14 cellular contexts compared by ENCODE assay signal in genomic region chr11:44622721-44623258, GRCh38. TPM values are rescaled to one million over a fixed set of nuclear protein-coding genes. Genes with fewer than 3 reads are reported as not detected.
DNase-seq lines count a peak whose midpoint lies in the region; ATAC-seq and TF ChIP-seq lines count a peak whose summit lies in the region.
"Had no signal": no experiment of that assay in that cellular context is flagged by ENCODE, and none has a peak within 500 bp of the region (broad histone marks: within the 10 kb centered on the region; RNA-seq: fewer than 3 reads in every experiment).

No MANE protein-coding gene starts in this region.

- H3K9me3 ChIP-seq in spleen = peaks cover 0 to 4% (median 0%) of the 10 kb centered on the region in 8 donors
- H3K9me3 ChIP-seq in A673 (ENCODE audit: low read depth, low read length, poor library complexity, severe bottlenecking) = no peaks in the 10 kb centered on the region
- H3K9me3 ChIP-seq: A549, SJSA1 had no signal

- TF ChIP-seq CTCF in spleen (IDR thresholded peaks at IDR 0.05 in 8 of 11, conservative IDR thresholded peaks at IDR 0.05 in 3 of 11) (no peak), A673 (conservative IDR thresholded peaks at IDR 0.05; ENCODE audit: low read depth, low read length) (no peak)

- no peaks in the 10 kb centered on the region for H3K27me3 ChIP-seq in spleen (replicated peaks in 1 of 7)
- no peaks in the 10 kb centered on the region for H3K27me3 ChIP-seq in A673 (replicated peaks; ENCODE audit: insufficient read depth, low read depth, low read length, poor library complexity)
- H3K27me3 ChIP-seq: SJSA1 had no signal

- H3K36me3 Mint-ChIP-seq in activated CD4-positive, alpha-beta T cell treated with anti-CD3 and anti-CD28 coated beads, Interleukin-2, amount 10 ng/mL, durations not matched to agents 7 days and 5 days (ENCODE audit: low read depth) = peaks cover 6% of the 10 kb centered on the region
- no peaks in the 10 kb centered on the region for H3K36me3 Mint-ChIP-seq in immature natural killer cell
- H3K36me3 Mint-ChIP-seq: natural killer cell had no signal

- no peak for ATAC-seq in HG03571 (IDR thresholded peaks at IDR 0.05; ENCODE audit: unreplicated experiment)
- ATAC-seq: A549 had no signal

- 86 to 93% (median 87%) methylated on average over 10 to 11 of the region's 11 CpGs for WGBS in spleen, 5 donors

- H3K27ac ChIP-seq in spleen = peak overlapping the region in 1 of 8 donors; percentile 64
- no peak overlapping the region for H3K27ac ChIP-seq in A673 (ENCODE audit: low read depth, low read length, poor library complexity, severe bottlenecking)
- H3K27ac ChIP-seq: A549, epithelial cell of prostate, SJSA1 had no signal

- intact Hi-C loops in head of caudate nucleus (cut with DNase I) = loop anchor here (5.0 to 10.0 kb wide), 3 partner anchors 105 to 482 kb away; partner anchors contain the start of gene TSPAN18
- intact Hi-C loops in spleen (cut with DNase I; ENCODE audit: low total_unique reads) = loop anchor here (5.0 kb wide), 1 partner anchor 290 kb away; no protein-coding TSS in a partner anchor
- intact Hi-C loops in A673 (cut with micrococcal nuclease; ENCODE audit: unreplicated experiment) = loop anchor here (5.0 kb wide), 1 partner anchor 480 kb away; no protein-coding TSS in a partner anchor

- H3K4me3 Mint-ChIP-seq in activated CD4-positive, alpha-beta T cell treated with anti-CD3 and anti-CD28 coated beads, Interleukin-2, amount 10 ng/mL, durations not matched to agents 7 days and 5 days = no peak overlapping the region
- no peak overlapping the region for H3K4me3 Mint-ChIP-seq in immature natural killer cell
- H3K4me3 Mint-ChIP-seq: natural killer cell had no signal

- CTCF ChIA-PET in activated CD4-positive, alpha-beta T cell treated with anti-CD3 and anti-CD28 coated beads, Interleukin-2, amount 10 ng/mL, durations not matched to agents 7 days and 5 days (lab: Charles Lee) = interaction anchor here (0.7 to 2.2 kb wide), 5 partner anchors 10 to 264 kb away, joined by 3 to 11 read pairs (median 3); no protein-coding TSS in a partner anchor
- CTCF ChIA-PET in A673 (lab: Charles Lee) = interaction anchor here (1.5 to 2.3 kb wide), 4 partner anchors 10 to 304 kb away, joined by 4 to 19 read pairs (median 9); no protein-coding TSS in a partner anchor

- no peaks in the 10 kb centered on the region for H3K27me3 Mint-ChIP-seq in activated CD4-positive, alpha-beta T cell treated with anti-CD3 and anti-CD28 coated beads, Interleukin-2, amount 10 ng/mL, durations not matched to agents 7 days and 5 days
- peaks cover 0 to 7% (median 2%) of the 10 kb centered on the region in 3 donors for H3K27me3 Mint-ChIP-seq in immature natural killer cell (ENCODE audit: low read depth in 3 of 3)

- no peaks in the 10 kb centered on the region for H3K9me3 Mint-ChIP-seq in activated CD4-positive, alpha-beta T cell treated with anti-CD3 and anti-CD28 coated beads, Interleukin-2, amount 10 ng/mL, durations not matched to agents 7 days and 5 days
- H3K9me3 Mint-ChIP-seq in immature natural killer cell = no peaks in the 10 kb centered on the region
- H3K9me3 Mint-ChIP-seq: natural killer cell had no signal

- TF ChIP-seq POLR2A in spleen (IDR thresholded peaks at IDR 0.05) = no peak

- peaks cover 14 to 62% (median 34%) of the 10 kb centered on the region in 6 donors for H3K4me1 ChIP-seq in spleen
- H3K4me1 ChIP-seq in A673 (ENCODE audit: insufficient read depth, low read length, poor library complexity, severe bottlenecking) = peaks cover 9% of the 10 kb centered on the region
- H3K4me1 ChIP-seq: A549 had no signal

- peaks cover 0 to 51% (median 19%) of the 10 kb centered on the region in 6 donors for H3K36me3 ChIP-seq in spleen
- H3K36me3 ChIP-seq in A673 (ENCODE audit: insufficient read depth, low read length, poor library complexity, severe bottlenecking) = no peaks in the 10 kb centered on the region
- H3K36me3 ChIP-seq: SJSA1 had no signal

- H3K4me3 ChIP-seq in spleen (no peak overlapping the region), A673 (ENCODE audit: low read depth, low read length, poor library complexity, severe bottlenecking) (no peak overlapping the region)
- H3K4me3 ChIP-seq: A549, SJSA1 had no signal

- POLR2A ChIA-PET in activated CD4-positive, alpha-beta T cell treated with anti-CD3 and anti-CD28 coated beads, Interleukin-2, amount 10 ng/mL, durations not matched to agents 7 days and 5 days (lab: Charles Lee) = no interaction called here
- POLR2A ChIA-PET in A673 (lab: Charles Lee; ENCODE audit: low non-redundant PET) = no interaction called here

- DNase-seq in activated CD4-positive, alpha-beta T cell treated with anti-CD3 and anti-CD28 coated beads for 48 hours = peak; percentile 2
- DNase-seq in activated CD4-positive, alpha-beta T cell treated with anti-CD3 and anti-CD28 coated beads, Interleukin-2, amount 50 U/mL, for 4 hours = no peak
- peak; percentile 4 for DNase-seq in activated CD4-positive, alpha-beta T cell treated with anti-CD3 and anti-CD28 coated beads, Interleukin-2, amount 10 ng/mL, durations not matched to agents 7 days and 5 days
- DNase-seq in head of caudate nucleus (peak in 32 of 42 donors; percentile 0 to 42 (median 8)), spleen (peak; percentile 63), immature natural killer cell (no peak), A673 (ENCODE audit: low spot score) (no peak)
- DNase-seq: DMS79, NCI-H748 treated with DMSO at 0.1 percent for 48 hours had no signal

- no TSS peak for BruUV-seq in A673 (replicated peaks; lab: Mats Ljungman, UMichigan)

- no peak overlapping the region for H3K27ac Mint-ChIP-seq in activated CD4-positive, alpha-beta T cell treated with anti-CD3 and anti-CD28 coated beads, Interleukin-2, amount 10 ng/mL, durations not matched to agents 7 days and 5 days
- no peak overlapping the region for H3K27ac Mint-ChIP-seq in immature natural killer cell
- H3K27ac Mint-ChIP-seq: natural killer cell had no signal

- H3K4me1 Mint-ChIP-seq in activated CD4-positive, alpha-beta T cell treated with anti-CD3 and anti-CD28 coated beads, Interleukin-2, amount 10 ng/mL, durations not matched to agents 7 days and 5 days = peaks cover 18% of the 10 kb centered on the region
- no peaks in the 10 kb centered on the region for H3K4me1 Mint-ChIP-seq in immature natural killer cell
- H3K4me1 Mint-ChIP-seq: natural killer cell had no signal

RNA-seq across cellular contexts. Expression of gene CD82, which starts 57.3 kb away (rescaled TPM):
- 100 to 1,000 TPM; 126 to 128 TPM for total RNA-seq in activated CD4-positive, alpha-beta T cell treated with anti-CD3 and anti-CD28 coated beads, Interleukin-2, amount 10 ng/mL, durations not matched to agents 7 days and 5 days
- 100 to 1,000 TPM in 4 of 7 donors, 10 to 100 TPM in 3; 65.3 to 174 (median 125) TPM for total RNA-seq in spleen
- polyA plus RNA-seq in spleen = 100 to 1,000 TPM in 1 of 3 donors, 10 to 100 TPM in 2; 27.8 to 111 (median 35.3) TPM
- polyA plus RNA-seq in immature natural killer cell = 10 to 100 TPM in 2 of 3 donors, 1 to 10 TPM in 1; 9.7 to 15.7 (median 10.7) TPM
- 8.2 and 16.0 TPM in 2 replicates for total RNA-seq in A673 (2021)

Comparison
In these comparisons a context has a peak if more than half of its experiments do, and no peak if none do; other contexts are left out.
1. DNase-seq: peak in activated CD4-positive, alpha-beta T cell treated with anti-CD3 and anti-CD28 coated beads for 48 hours (single experiment), activated CD4-positive, alpha-beta T cell treated with anti-CD3 and anti-CD28 coated beads, Interleukin-2, amount 10 ng/mL, durations not matched to agents 7 days and 5 days (single experiment), head of caudate nucleus (32 of 42) and spleen (single experiment); none in activated CD4-positive, alpha-beta T cell treated with anti-CD3 and anti-CD28 coated beads, Interleukin-2, amount 50 U/mL, for 4 hours (0 of 2), immature natural killer cell (0 of 3) and A673 (single experiment).